In genomic region chr11:85947431-85948272, GRCh38 we compare ENCODE assay signal across 8 cellular contexts.
DNase-seq lines count a peak whose midpoint lies in the region; ATAC-seq, FAIRE-seq and TF ChIP-seq lines count a peak whose summit lies in the region.

No MANE protein-coding gene starts in this region.

- peak in 5 of 7 donors; percentile 47 to 77 (median 67) for DNase-seq in adrenal gland
- no peak for DNase-seq in kidney
- no peak for DNase-seq in NCI-H1105 treated with DMSO at 0.1 percent for 48 hours (lab: John Stamatoyannopoulos, UW)
- no peak for DNase-seq in UCSD-AML1 (lab: John Stamatoyannopoulos, UW; ENCODE audit: unreplicated experiment)

- no peak for TF ChIP-seq POLR2A in adrenal gland (IDR thresholded peaks at IDR 0.05)

- TF ChIP-seq CTCF in adrenal gland (IDR thresholded peaks at IDR 0.05), result no peak
- no peak for TF ChIP-seq CTCF in kidney (IDR thresholded peaks at IDR 0.05; ENCODE audit: borderline replicate concordance, extremely low read depth, insufficient read depth)

- no peak overlapping the region for H3K9ac ChIP-seq in kidney (ENCODE audit: low read length in 2 of 2)
- H3K9ac ChIP-seq in subcutaneous abdominal adipose tissue (ENCODE audit: low read length in 5 of 5), result peak overlapping the region; percentile 62 to 97 (median 78)

- 21 to 27% (median 25%) methylated on average over 5 of the region's 5 CpGs for WGBS in adrenal gland, 4 donors

- ATAC-seq in GM18520 (IDR thresholded peaks at IDR 0.05; ENCODE audit: unreplicated experiment), result peak; percentile 47
- ATAC-seq in HG03442 (IDR thresholded peaks at IDR 0.05; ENCODE audit: unreplicated experiment), result peak; percentile 51
- no peak for ATAC-seq in HG02970 (IDR thresholded peaks at IDR 0.05; ENCODE audit: low FRiP score, unreplicated experiment)

- intact Hi-C loops in adrenal gland (cut with DNase I), result loop anchor here (10.0 kb wide), 3 partner anchors 97 to 347 kb away; no protein-coding TSS in a partner anchor
- intact Hi-C loops in kidney (cut with DNase I), result loop anchor here (10.0 kb wide), 1 partner anchor 267 kb away; no protein-coding TSS in a partner anchor

- H3K9me3 ChIP-seq in adrenal gland (replicated peaks in 1 of 3) (no peaks in the 10 kb centered on the region), kidney (ENCODE audit: control insufficient read depth in 1 of 2, low read length in 2 of 2) (no peaks in the 10 kb centered on the region), subcutaneous abdominal adipose tissue (ENCODE audit: control insufficient read depth in 5 of 5, low read length in 5 of 5) (peaks cover 0 to 4% (median 0%) of the 10 kb centered on the region in 5 donors)

- H3K4me1 ChIP-seq in adrenal gland (replicated peaks in 1 of 2) (peaks cover 4 to 27% of the 10 kb centered on the region in 2 donors), kidney (ENCODE audit: control insufficient read depth in 1 of 2, insufficient read depth in 1 of 2, low read depth in 1 of 2, low read length in 2 of 2) (peaks cover 10 to 16% of the 10 kb centered on the region in 2 donors), subcutaneous abdominal adipose tissue (ENCODE audit: control insufficient read depth in 5 of 5, insufficient read depth in 5 of 5, low read length in 5 of 5) (peaks cover 10 to 39% (median 26%) of the 10 kb centered on the region in 5 donors)

- H3K4me3 ChIP-seq in adrenal gland (no peak overlapping the region), kidney (ENCODE audit: low read length in 2 of 2) (no peak overlapping the region), subcutaneous abdominal adipose tissue (ENCODE audit: low read depth in 1 of 5, low read length in 5 of 5) (peak overlapping the region in 3 of 5 donors; percentile 9 to 29 (median 9))

- peak; percentile 92 for FAIRE-seq in kidney (lab: Jason Lieb, UNC)

- H3K27ac ChIP-seq in adrenal gland (peak overlapping the region in 3 of 5 donors; percentile 30 to 74 (median 72)), kidney (ENCODE audit: low read depth in 2 of 2, low read length in 2 of 2) (peak overlapping the region; percentile 28 to 87), subcutaneous abdominal adipose tissue (ENCODE audit: low read depth, low read length) (peak overlapping the region; percentile 98)

- H3K36me3 ChIP-seq in adrenal gland (replicated peaks in 1 of 2) (no peaks in the 10 kb centered on the region), kidney (ENCODE audit: control insufficient read depth in 1 of 2, insufficient read depth in 2 of 2, low read length in 2 of 2) (no peaks in the 10 kb centered on the region), subcutaneous abdominal adipose tissue (ENCODE audit: control insufficient read depth in 5 of 5, insufficient read depth in 5 of 5, low read length in 5 of 5) (no peaks in the 10 kb centered on the region)

- H3K27me3 ChIP-seq in adrenal gland, result no peaks in the 10 kb centered on the region
- H3K27me3 ChIP-seq in subcutaneous abdominal adipose tissue (ENCODE audit: control insufficient read depth in 5 of 5, insufficient read depth in 4 of 5, low read length in 5 of 5), result no peaks in the 10 kb centered on the region

Comparison
In these comparisons a context has a peak if more than half of its experiments do, and no peak if none do; other contexts are left out.
1. DNase-seq: peak in adrenal gland (5 of 7); none in kidney (single experiment), NCI-H1105 treated with DMSO at 0.1 percent for 48 hours (single experiment) and UCSD-AML1 (single experiment).
2. H3K4me3 ChIP-seq: peak in subcutaneous abdominal adipose tissue (3 of 5); none in adrenal gland (0 of 4) and kidney (0 of 2).
3. H3K9ac ChIP-seq: peak in subcutaneous abdominal adipose tissue (5 of 5); none in kidney (0 of 2).
4. Peak in every context shown above with its lines, with median percentiles within 50 percentile points of each other: H3K27ac ChIP-seq.